In genomic region chr1:176800978-176801552, GRCh38 we compare ENCODE assay signal across 31 cellular contexts.
DNase-seq lines count a peak whose midpoint lies in the region; ATAC-seq and TF ChIP-seq lines count a peak whose summit lies in the region.
"Had no signal": no experiment of that assay in that cellular context is flagged by ENCODE, and none has a peak within 500 bp of the region (broad histone marks: within the 10 kb centered on the region; RNA-seq: fewer than 3 reads in every experiment).

No MANE protein-coding gene starts in this region.

- no peaks in the 10 kb centered on the region for H3K36me3 Mint-ChIP-seq in brain
- H3K36me3 Mint-ChIP-seq: naive B cell; stimulated activated memory B cell treated with anti-CD40 and anti-IgM and Interleukin-4, amounts not matched to agents 10 μg/mL and 1 μg/mL and 100 μg/mL, for 72 hours had no signal

- H2BK5ac ChIP-seq in trophoblast cell (ENCODE audit: low read depth, low read length, poor library complexity) = no peak overlapping the region

- no peak overlapping the region for H2BK120ac ChIP-seq in trophoblast cell (ENCODE audit: insufficient read depth, low read length, poor library complexity)

- peaks cover 1% of the 10 kb centered on the region for H3K79me1 ChIP-seq in trophoblast cell (ENCODE audit: low read length)

- peaks cover 3% of the 10 kb centered on the region for H3K27me3 Mint-ChIP-seq in brain

- H3K27ac ChIP-seq in right atrium auricular region = peak overlapping the region; percentile 42 to 46
- H3K27ac ChIP-seq in trophoblast cell (ENCODE audit: low read depth, low read length) = no peak overlapping the region
- H3K27ac ChIP-seq in brain microvascular endothelial cell = no peak overlapping the region
- no peak overlapping the region for H3K27ac ChIP-seq in foreskin keratinocyte
- H3K27ac ChIP-seq: BLaER1 treated with 17β-estradiol and CSF1 and Interleukin-3, amounts not matched to agents 10 nM and 100 nM; body of pancreas; ovary had no signal

- H4K8ac ChIP-seq in trophoblast cell (ENCODE audit: low read depth, low read length) = no peak overlapping the region

- H3K18ac ChIP-seq in trophoblast cell (ENCODE audit: low read length) = no peak overlapping the region

- H2BK12ac ChIP-seq in trophoblast cell (ENCODE audit: low read length) = no peak overlapping the region

- no peak for ATAC-seq in foreskin keratinocyte
- ATAC-seq: activated CD4-positive, alpha-beta T cell treated with anti-CD3 and anti-CD28 coated beads for 36 hours; body of pancreas; left colon; stimulated activated memory B cell treated with anti-CD40 and anti-IgM and Interleukin-4, amounts not matched to agents 10 μg/mL and 1 μg/mL and 100 μg/mL, for 72 hours had no signal

- H3K36me3 ChIP-seq in right atrium auricular region (no peaks in the 10 kb centered on the region), trophoblast cell (ENCODE audit: control insufficient read depth in 1 of 2, insufficient read depth in 2 of 2, low read length in 2 of 2) (no peaks in the 10 kb centered on the region), brain microvascular endothelial cell (replicated peaks) (no peaks in the 10 kb centered on the region)
- H3K36me3 ChIP-seq: BLaER1 treated with 17β-estradiol and CSF1 and Interleukin-3, amounts not matched to agents 10 nM and 100 nM; MG63; ovary had no signal

- peak overlapping the region in 2 of 5 experiments; percentile 6 to 10 for H3K4me3 Mint-ChIP-seq in brain
- H3K4me3 Mint-ChIP-seq: activated CD4-positive, alpha-beta T cell treated with anti-CD3 and anti-CD28 coated beads for 36 hours; naive B cell; stimulated activated memory B cell treated with anti-CD40 and anti-IgM and Interleukin-4, amounts not matched to agents 10 μg/mL and 1 μg/mL and 100 μg/mL, for 72 hours; T-helper 1 cell treated with Interleukin-12 subunit alpha and Interleukin-12 subunit beta and Interleukin-4 antibody, amounts not matched to agents 30 μg/mL and 1 μg/mL, for 36 hours had no signal

- no peak overlapping the region for H3K4ac ChIP-seq in trophoblast cell (ENCODE audit: low read depth, low read length)

- no peak overlapping the region for H3K14ac ChIP-seq in trophoblast cell (ENCODE audit: low read length)

- no peak overlapping the region for H3K4me2 ChIP-seq in trophoblast cell (ENCODE audit: low read length)
- H3K4me2 ChIP-seq: BLaER1 treated with 17β-estradiol and CSF1 and Interleukin-3, amounts not matched to agents 10 nM and 100 nM; SK-N-SH had no signal

- H3K27me3 ChIP-seq in right atrium auricular region (no peaks in the 10 kb centered on the region), trophoblast cell (ENCODE audit: insufficient read depth, low read length) (no peaks in the 10 kb centered on the region), brain microvascular endothelial cell (replicated peaks) (no peaks in the 10 kb centered on the region), foreskin keratinocyte (no peaks in the 10 kb centered on the region)
- H3K27me3 ChIP-seq: BLaER1 treated with 17β-estradiol and CSF1 and Interleukin-3, amounts not matched to agents 10 nM and 100 nM; body of pancreas; ovary had no signal

- peak overlapping the region; percentile 43 to 91 (median 78) for H3K27ac Mint-ChIP-seq in brain
- H3K27ac Mint-ChIP-seq: activated CD4-positive, alpha-beta T cell treated with anti-CD3 and anti-CD28 coated beads for 36 hours; naive B cell; stimulated activated memory B cell treated with anti-CD40 and anti-IgM and Interleukin-4, amounts not matched to agents 10 μg/mL and 1 μg/mL and 100 μg/mL, for 72 hours; T-helper 1 cell treated with Interleukin-12 subunit alpha and Interleukin-12 subunit beta and Interleukin-4 antibody, amounts not matched to agents 30 μg/mL and 1 μg/mL, for 36 hours had no signal

- peaks cover 0 to 20% of the 10 kb centered on the region in 2 donors for H3K4me1 ChIP-seq in right atrium auricular region
- H3K4me1 ChIP-seq in trophoblast cell (ENCODE audit: control insufficient read depth in 1 of 2, insufficient read depth in 2 of 2, low read length in 2 of 2) = peaks cover 0 to 4% of the 10 kb centered on the region in 2 experiments
- H3K4me1 ChIP-seq in foreskin keratinocyte = no peaks in the 10 kb centered on the region
- H3K4me1 ChIP-seq: body of pancreas had no signal

- H4K91ac ChIP-seq in trophoblast cell (ENCODE audit: low read depth, low read length) = peak overlapping the region; percentile 2

- H3K79me2 ChIP-seq in trophoblast cell (ENCODE audit: control insufficient read depth, insufficient read depth, low read length, poor library complexity) = no peaks in the 10 kb centered on the region

- TF ChIP-seq CTCF in brain (conservative IDR thresholded peaks at IDR 0.05) (no peak), right atrium auricular region (IDR thresholded peaks at IDR 0.05) (no peak), brain microvascular endothelial cell (IDR thresholded peaks at IDR 0.05; ENCODE audit: low read depth, low read length, missing control alignments) (no peak), foreskin keratinocyte (conservative IDR thresholded peaks at IDR 0.05) (no peak)

- H3K4me3 ChIP-seq in right atrium auricular region (no peak overlapping the region), trophoblast cell (ENCODE audit: low read depth, low read length) (no peak overlapping the region), brain microvascular endothelial cell (ENCODE audit: low read depth, low read length) (no peak overlapping the region)
- H3K4me3 ChIP-seq: BLaER1 treated with 17β-estradiol and CSF1 and Interleukin-3, amounts not matched to agents 10 nM and 100 nM; body of pancreas; MG63; ovary had no signal

- no peak overlapping the region for H2AK5ac ChIP-seq in trophoblast cell (ENCODE audit: low read length)

- H3K23ac ChIP-seq in trophoblast cell (ENCODE audit: low read length) = no peak overlapping the region

- H3K4me1 Mint-ChIP-seq in brain = peaks cover 30% of the 10 kb centered on the region
- H3K4me1 Mint-ChIP-seq: activated CD4-positive, alpha-beta T cell treated with anti-CD3 and anti-CD28 coated beads for 36 hours; naive B cell; stimulated activated memory B cell treated with anti-CD40 and anti-IgM and Interleukin-4, amounts not matched to agents 10 μg/mL and 1 μg/mL and 100 μg/mL, for 72 hours had no signal

- H4K12ac ChIP-seq in trophoblast cell (ENCODE audit: low read depth, low read length) = no peak overlapping the region

- WGBS in trophoblast cell (ENCODE audit: extremely low coverage, insufficient coverage, insufficient read length) = no CpG with 5 or more reads among the region's 5 CpGs

- no peaks in the 10 kb centered on the region for H3K9me3 Mint-ChIP-seq in brain
- H3K9me3 Mint-ChIP-seq: naive B cell; stimulated activated memory B cell treated with anti-CD40 and anti-IgM and Interleukin-4, amounts not matched to agents 10 μg/mL and 1 μg/mL and 100 μg/mL, for 72 hours; T-helper 1 cell treated with Interleukin-12 subunit alpha and Interleukin-12 subunit beta and Interleukin-4 antibody, amounts not matched to agents 30 μg/mL and 1 μg/mL, for 36 hours had no signal

- H2AFZ ChIP-seq in trophoblast cell (ENCODE audit: insufficient read depth, low read length, poor library complexity) = no peak overlapping the region

- DNase-seq in NCI-H2227 (lab: John Stamatoyannopoulos, UW; ENCODE audit: unreplicated experiment) (peak; percentile 77), right atrium auricular region (ENCODE audit: low spot score) (no peak), trophoblast cell (no peak), brain microvascular endothelial cell (no peak), foreskin keratinocyte (no peak), GOT3 (lab: John Stamatoyannopoulos, UW) (no peak)
- DNase-seq in stimulated activated CD4-positive, alpha-beta T cell treated with anti-CD3 and anti-CD28 coated beads, Interleukin-15, amount 100 ng/mL, for 24 hours = no peak
- DNase-seq: activated CD4-positive, alpha-beta T cell treated with anti-CD3 and anti-CD28 coated beads for 36 hours; activated naive CD4-positive, alpha-beta T cell; activated T-cell treated with anti-CD3 and anti-CD28 coated beads, Interleukin-2, amount 50 U/mL, for 48 hours; DMS79; effector memory CD4-positive, alpha-beta T cell; erythroblast; GF-D8; KG1; left colon; naive B cell; NCI-H1105 treated with DMSO at 0.1 percent for 48 hours; NCI-H1930; NCI-H345; NCI-H774; RPMI8226; SK-N-SH; stimulated activated CD4-positive, alpha-beta T cell treated with anti-CD3 and anti-CD28 coated beads, Interleukin-4, amount 100 ng/mL, for 4 hours had no signal

- H3K9me3 ChIP-seq in right atrium auricular region = no peaks in the 10 kb centered on the region
- no peaks in the 10 kb centered on the region for H3K9me3 ChIP-seq in trophoblast cell (ENCODE audit: insufficient read depth, low read depth, low read length)
- H3K9me3 ChIP-seq: BLaER1 treated with 17β-estradiol and CSF1 and Interleukin-3, amounts not matched to agents 10 nM and 100 nM; body of pancreas; MG63; ovary; SK-N-SH had no signal

- in situ Hi-C loops in brain microvascular endothelial cell (cut with HindIII; ENCODE audit: low pct_ligation_motif_present, low sequenced_read_pairs) = no loop called here

- no peak overlapping the region for H3K9ac ChIP-seq in trophoblast cell (ENCODE audit: low read length)
- H3K9ac ChIP-seq: BLaER1 treated with 17β-estradiol and CSF1 and Interleukin-3, amounts not matched to agents 10 nM and 100 nM; SK-N-SH had no signal

Comparison
In these comparisons a context has a peak if more than half of its experiments do, and no peak if none do; other contexts are left out.
1. H3K27ac ChIP-seq: peak in right atrium auricular region (2 of 2); none in trophoblast cell (single experiment), brain microvascular endothelial cell (single experiment) and foreskin keratinocyte (single experiment).